Comparison of ENCODE assay signal across 9 cellular contexts in the genomic region with DNA sequence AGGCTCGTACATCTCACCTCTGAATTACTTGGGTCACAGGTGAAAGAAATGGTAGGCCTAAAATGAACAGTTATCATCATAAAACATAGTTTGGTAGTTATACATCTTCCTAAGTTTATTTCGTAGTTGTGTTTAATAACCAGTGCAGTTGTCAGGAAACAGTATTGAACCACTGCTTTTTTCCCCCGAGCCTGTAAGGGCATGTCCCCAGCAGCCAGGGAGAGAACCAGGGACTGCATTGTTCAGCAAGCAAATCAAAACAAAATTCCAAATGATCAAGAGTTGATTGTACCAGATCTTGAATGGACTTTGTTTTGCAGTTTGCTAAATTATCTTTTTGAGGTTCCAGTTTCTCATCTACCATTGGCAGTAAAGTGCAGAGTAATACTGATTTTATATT. TPM values are rescaled to one million over a fixed set of nuclear protein-coding genes. Genes with fewer than 3 reads are reported as not detected.
DNase-seq lines count a peak whose midpoint lies in the region; ATAC-seq and TF ChIP-seq lines count a peak whose summit lies in the region.
"Had no signal": no experiment of that assay in that cellular context is flagged by ENCODE, and none has a peak within 500 bp of the region (broad histone marks: within the 10 kb centered on the region; RNA-seq: fewer than 3 reads in every experiment).

No MANE protein-coding gene starts in this region.

- H3K27ac Mint-ChIP-seq in IgD-negative memory B cell, result peak overlapping the region in 1 of 3 donors; percentile 99

- in situ Hi-C loops in astrocyte of the cerebellum (cut with HindIII; ENCODE audit: low sequenced_read_pairs), result loop anchor here (5.0 to 10.0 kb wide), 2 partner anchors 89 to 112 kb away; no protein-coding TSS in a partner anchor

- peaks cover 51% of the 10 kb centered on the region for H3K36me3 ChIP-seq in BLaER1
- no peaks in the 10 kb centered on the region for H3K36me3 ChIP-seq in muscle layer of duodenum (ENCODE audit: control insufficient read depth in 1 of 2, insufficient read depth in 2 of 2, low read length in 2 of 2)
- H3K36me3 ChIP-seq in H7 (replicated peaks; ENCODE audit: control insufficient read depth, insufficient read depth, low read length), result peaks cover 7% of the 10 kb centered on the region
- H3K36me3 ChIP-seq: colonic mucosa had no signal

- peaks cover 5% of the 10 kb centered on the region for H3K36me3 Mint-ChIP-seq in IgD-negative memory B cell

- H4K20me1 ChIP-seq in BLaER1, result peaks cover 73% of the 10 kb centered on the region

- 0 out of 2 replicates have a peak overlapping the region, but pooled peaks have one; percentile 7 for H3K27ac ChIP-seq in BLaER1
- no peak overlapping the region for H3K27ac ChIP-seq in muscle layer of duodenum (ENCODE audit: low read length)
- H3K27ac ChIP-seq: colonic mucosa had no signal

- no peaks in the 10 kb centered on the region for H3K27me3 Mint-ChIP-seq in IgD-negative memory B cell

- no peak for ATAC-seq in GM21367 (IDR thresholded peaks at IDR 0.05; ENCODE audit: unreplicated experiment)

- H3K27me3 ChIP-seq in BLaER1, result no peaks in the 10 kb centered on the region
- H3K27me3 ChIP-seq in muscle layer of duodenum (ENCODE audit: low read depth, low read length), result no peaks in the 10 kb centered on the region
- H3K27me3 ChIP-seq in H7 (ENCODE audit: control insufficient read depth, insufficient read depth, low read length), result no peaks in the 10 kb centered on the region
- H3K27me3 ChIP-seq: colonic mucosa had no signal

- DNase-seq in astrocyte of the cerebellum (ENCODE audit: low read depth), result no peak
- DNase-seq in NCI-H82 (lab: John Stamatoyannopoulos, UW), result no peak
- no peak for DNase-seq in NCI-H524 (lab: John Stamatoyannopoulos, UW)
- no peak for DNase-seq in H7
- DNase-seq: colonic mucosa had no signal

- H3K4me1 ChIP-seq in BLaER1 (peaks cover 71% of the 10 kb centered on the region), muscle layer of duodenum (ENCODE audit: control insufficient read depth in 1 of 2, insufficient read depth in 2 of 2, low read length in 2 of 2) (peaks cover 23 to 59% of the 10 kb centered on the region in 2 donors)

- H3K9me3 ChIP-seq in BLaER1 (no peaks in the 10 kb centered on the region), muscle layer of duodenum (ENCODE audit: control insufficient read depth in 1 of 2, low read length in 2 of 2) (no peaks in the 10 kb centered on the region)
- H3K9me3 ChIP-seq: colonic mucosa had no signal

- no peaks in the 10 kb centered on the region for H3K9me3 Mint-ChIP-seq in IgD-negative memory B cell

- H3K4me3 ChIP-seq in BLaER1 (peak overlapping the region; percentile 1; the same call in 1 of the 2 replicates), astrocyte of the cerebellum (ENCODE audit: low read depth, low read length) (peak overlapping the region; percentile 91), muscle layer of duodenum (ENCODE audit: low read depth in 1 of 2, low read length in 2 of 2) (peak overlapping the region; percentile 4 to 93), H7 (ENCODE audit: insufficient read depth, low read depth, low read length) (no peak overlapping the region)
- H3K4me3 ChIP-seq: colonic mucosa had no signal

- TF ChIP-seq CTCF in astrocyte of the cerebellum (IDR thresholded peaks at IDR 0.05; ENCODE audit: low read depth, low read length, missing control alignments), result no peak

- peaks cover 35 to 53% (median 52%) of the 10 kb centered on the region in 3 donors for H3K4me1 Mint-ChIP-seq in IgD-negative memory B cell

- H3K4me2 ChIP-seq in BLaER1, result peak overlapping the region; percentile 94

- H3K9ac ChIP-seq in BLaER1, result peak overlapping the region; percentile 98; the same call in 1 of the 2 replicates

- H3K4me3 Mint-ChIP-seq in IgD-negative memory B cell, result peak overlapping the region in 3 of 4 donors; percentile 38 to 99 (median 92)

RNA-seq across cellular contexts. Expression of a gene that starts 2.4 kb away (rescaled TPM):
- 197 TPM for polyA plus RNA-seq in IgD-negative memory B cell
- 316 and 343 TPM in 2 replicates for total RNA-seq in H7 (2014; rRNA removed; shearing (Covaris generic))

RNA-seq across cellular contexts. Expression of a gene that starts 33.3 kb away (rescaled TPM):
- polyA plus RNA-seq in IgD-negative memory B cell, result 383 TPM
- 0.87 TPM in 1 of 2 replicates, not detected in the other for total RNA-seq in H7 (2014; rRNA removed; shearing (Covaris generic))
